ENCODE assay signal across 20 cellular contexts in genomic region chr14:78043349-78043748, GRCh38.
"Had no signal": no experiment of that assay in that cellular context is flagged by ENCODE, and none has a peak within 500 bp of the region (broad histone marks: within the 10 kb centered on the region; RNA-seq: fewer than 3 reads in every experiment).

No MANE protein-coding gene starts in this region.

- ATAC-seq: effector memory CD8-positive, alpha-beta T cell; esophagus mucosa; gastroesophageal sphincter; left cardiac atrium; left lung; lower lobe of right lung; mucosa of descending colon had no signal

- DNase-seq: colonic mucosa; cortex of kidney; effector CD8-positive, alpha-beta T cell; effector memory CD8-positive, alpha-beta T cell; endodermal cell; erythroblast; esophagus squamous epithelium; foreskin fibroblast; foreskin melanocyte; heart left ventricle; hypothalamus; immature natural killer cell; left cardiac atrium; left lung; lower lobe of right lung; mesenchymal stem cell; mucosa of descending colon; naive B cell had no signal
